18 cellular contexts compared by ENCODE assay signal in genomic region chr2:234852941-234853340, GRCh38.
A peak's percentile ranks its signal among the peaks of the same experiment; 100 is the strongest.
DNase-seq lines count a peak whose midpoint lies in the region; TF ChIP-seq lines count a peak whose summit lies in the region.
"Had no signal": no experiment of that assay in that cellular context is flagged by ENCODE, and none has a peak within 500 bp of the region (broad histone marks: within the 10 kb centered on the region; RNA-seq: fewer than 3 reads in every experiment).

No MANE protein-coding gene starts in this region.

- H3K27ac Mint-ChIP-seq in neural crest cell (ENCODE audit: unreplicated experiment): no peak overlapping the region
- H3K27ac Mint-ChIP-seq: CD14-positive monocyte; CD4-positive, alpha-beta T cell; CD8-positive, alpha-beta memory T cell; GM23338; H9 had no signal

- H3K9me3 Mint-ChIP-seq in neural crest cell: peaks cover 14% of the 10 kb centered on the region
- H3K9me3 Mint-ChIP-seq: CD4-positive, alpha-beta T cell; CD8-positive, alpha-beta memory T cell had no signal

- H3K4me1 ChIP-seq in left ventricle myocardium inferior: no peaks in the 10 kb centered on the region
- H3K4me1 ChIP-seq: BE2C had no signal

- intact Hi-C loops in left ventricle myocardium inferior (cut with micrococcal nuclease): no loop called here

- H3K27ac ChIP-seq in left ventricle myocardium inferior (replicated peaks): no peak overlapping the region
- H3K27ac ChIP-seq: 22Rv1; BLaER1 treated with 17β-estradiol and CSF1 and Interleukin-3, amounts not matched to agents 10 nM and 100 nM had no signal

- in situ Hi-C loops in ACHN (cut with HindIII; ENCODE audit: low pct_ligation_motif_present, low pct_unique_long_range_greater_than_20kb, low sequenced_read_pairs): no loop called here

- H3K4me3 Mint-ChIP-seq in neural crest cell: peak overlapping the region; percentile 14
- H3K4me3 Mint-ChIP-seq: CD14-positive monocyte; CD4-positive, alpha-beta T cell; CD8-positive, alpha-beta memory T cell; GM23338; H9 had no signal

- no peaks in the 10 kb centered on the region for H3K36me3 ChIP-seq in left ventricle myocardium inferior
- H3K36me3 ChIP-seq: BE2C; BLaER1 treated with 17β-estradiol and CSF1 and Interleukin-3, amounts not matched to agents 10 nM and 100 nM had no signal

- peaks cover 10% of the 10 kb centered on the region for H3K36me3 Mint-ChIP-seq in neural crest cell (ENCODE audit: low read depth)
- H3K36me3 Mint-ChIP-seq: CD14-positive monocyte; CD8-positive, alpha-beta memory T cell had no signal

- H3K9me3 ChIP-seq in left ventricle myocardium inferior (replicated peaks): no peaks in the 10 kb centered on the region
- H3K9me3 ChIP-seq: BE2C had no signal

- H3K4me3 ChIP-seq in left ventricle myocardium inferior: no peak overlapping the region
- H3K4me3 ChIP-seq: BLaER1 treated with 17β-estradiol and CSF1 and Interleukin-3, amounts not matched to agents 10 nM and 100 nM; GM12878; GM23338 had no signal

- no peaks in the 10 kb centered on the region for H3K27me3 Mint-ChIP-seq in neural crest cell (ENCODE audit: low read depth)

- DNase-seq in ACHN (peak; percentile 23), kidney tubule cell (ENCODE audit: low spot score) (peak; percentile 68), neural crest cell (ENCODE audit: low read depth, low spot score) (no peak), GF-D8 (lab: John Stamatoyannopoulos, UW) (no peak), NCI-H1417 treated with DMSO at 0.1 percent for 48 hours (lab: John Stamatoyannopoulos, UW) (no peak), left ventricle myocardium inferior (no peak)
- DNase-seq: AML-193; BE2C; Calu3; CD4-positive, alpha-beta T cell; CD8-positive, alpha-beta memory T cell; DND-41; H9 had no signal

- no peaks in the 10 kb centered on the region for H3K27me3 ChIP-seq in left ventricle myocardium inferior (ENCODE audit: low read depth)
- H3K27me3 ChIP-seq: BE2C; BLaER1 treated with 17β-estradiol and CSF1 and Interleukin-3, amounts not matched to agents 10 nM and 100 nM had no signal

- peaks cover 33% of the 10 kb centered on the region for H3K4me1 Mint-ChIP-seq in neural crest cell
- H3K4me1 Mint-ChIP-seq: CD14-positive monocyte; CD8-positive, alpha-beta memory T cell had no signal

- TF ChIP-seq CTCF in neural crest cell (conservative IDR thresholded peaks at IDR 0.05): no peak
- TF ChIP-seq CTCF in left ventricle myocardium inferior (IDR thresholded peaks at IDR 0.05; ENCODE audit: borderline replicate concordance): no peak

Comparison
In these comparisons a context has a peak if more than half of its experiments do, and no peak if none do; other contexts are left out.
1. DNase-seq: peak in ACHN (single experiment) and kidney tubule cell (single experiment); none in neural crest cell (single experiment), GF-D8 (single experiment), NCI-H1417 treated with DMSO at 0.1 percent for 48 hours (single experiment) and left ventricle myocardium inferior (single experiment).